9 cellular contexts compared by ENCODE assay signal in the genomic region with DNA sequence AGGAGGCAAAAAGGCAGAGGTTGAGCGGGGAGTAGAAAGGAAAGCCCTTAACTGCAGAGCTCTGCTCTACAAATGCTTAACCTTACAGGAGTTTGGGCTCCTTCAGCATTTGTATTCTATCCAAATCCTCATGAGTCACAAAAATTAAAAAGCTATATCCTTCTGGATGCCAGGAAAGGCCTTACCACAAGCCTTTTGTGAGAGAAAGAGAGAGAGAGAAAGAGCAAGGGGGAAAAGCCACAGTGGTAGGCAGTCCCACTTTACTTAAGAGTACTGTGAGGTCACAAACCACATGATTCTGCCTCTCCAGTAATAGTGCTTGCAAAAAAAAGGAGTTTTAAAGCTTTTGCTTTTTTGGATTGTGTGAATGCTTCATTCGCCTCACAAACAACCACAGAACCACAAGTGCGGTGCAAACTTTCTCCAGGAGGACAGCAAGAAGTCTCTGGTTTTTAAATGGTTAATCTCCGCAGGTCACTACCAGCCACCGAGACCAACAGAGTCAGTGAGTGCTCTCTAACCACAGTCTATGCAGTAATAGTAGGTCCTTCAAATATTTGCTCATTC. TPM values are rescaled to one million over a fixed set of nuclear protein-coding genes. Genes with fewer than 3 reads are reported as not detected.
A peak's percentile ranks its signal among the peaks of the same experiment; 100 is the strongest.
DNase-seq lines count a peak whose midpoint lies in the region; ATAC-seq and TF ChIP-seq lines count a peak whose summit lies in the region.
"Had no signal": no experiment of that assay in that cellular context is flagged by ENCODE, and none has a peak within 500 bp of the region (broad histone marks: within the 10 kb centered on the region; RNA-seq: fewer than 3 reads in every experiment).

A gene (plus strand): TSS at position 375 of the 567 bp plus-strand sequence. CDS start 397 bp downstream, outside the sequence.

- no peaks in the 10 kb centered on the region for H3K9me3 Mint-ChIP-seq in CD4-positive, alpha-beta T cell
- H3K9me3 Mint-ChIP-seq in chondrocyte (ENCODE audit: low read depth) (no peaks in the 10 kb centered on the region), natural killer cell (no peaks in the 10 kb centered on the region)

- DNase-seq in CD4-positive, alpha-beta T cell = no peak
- peak; percentile 34 for DNase-seq in NCI-H2029 (lab: John Stamatoyannopoulos, UW)
- no peak for DNase-seq in chondrocyte (ENCODE audit: low spot score)
- DNase-seq in natural killer cell = no peak
- DNase-seq in tibial artery = no peak
- no peak for DNase-seq in HAP-1 (ENCODE audit: low spot score in 2 of 2)
- DNase-seq: NCI-H524 had no signal

- peak; percentile 69 for ATAC-seq in CD4-positive, alpha-beta T cell (ENCODE audit: poor library complexity)
- ATAC-seq in natural killer cell (peak; percentile 30 to 65 (median 58)), HG03139 (IDR thresholded peaks at IDR 0.05; ENCODE audit: unreplicated experiment) (no peak), GM19397 (IDR thresholded peaks at IDR 0.05; ENCODE audit: unreplicated experiment) (no peak)

- H3K36me3 ChIP-seq in tibial artery (no peaks in the 10 kb centered on the region), HAP-1 (replicated peaks) (no peaks in the 10 kb centered on the region)

- H3K4me3 Mint-ChIP-seq in CD4-positive, alpha-beta T cell = peak within 1 kb of the TSS; percentile 75
- H3K4me3 Mint-ChIP-seq in chondrocyte (ENCODE audit: unreplicated experiment) (peak within 1 kb of the TSS; percentile 3), natural killer cell (peak within 1 kb of the TSS; percentile 77)

- H3K27me3 Mint-ChIP-seq in CD4-positive, alpha-beta T cell = no peaks in the 10 kb centered on the region
- H3K27me3 Mint-ChIP-seq in chondrocyte (ENCODE audit: low read depth) (no peaks in the 10 kb centered on the region), natural killer cell (ENCODE audit: low read depth in 2 of 2) (no peaks in the 10 kb centered on the region)

- TF ChIP-seq CTCF in CD4-positive, alpha-beta T cell (IDR thresholded peaks at IDR 0.05) = no peak
- no peak for TF ChIP-seq CTCF in chondrocyte (IDR thresholded peaks at IDR 0.05)
- TF ChIP-seq CTCF in natural killer cell (IDR thresholded peaks at IDR 0.05) = no peak
- TF ChIP-seq CTCF in tibial artery (IDR thresholded peaks at IDR 0.05) = no peak

- no peaks in the 10 kb centered on the region for H3K9me3 ChIP-seq in CD4-positive, alpha-beta T cell (ENCODE audit: control insufficient read depth, low read length)
- H3K9me3 ChIP-seq in tibial artery (no peaks in the 10 kb centered on the region), HAP-1 (no peaks in the 10 kb centered on the region)

- no peaks in the 10 kb centered on the region for H3K27me3 ChIP-seq in CD4-positive, alpha-beta T cell (ENCODE audit: control insufficient read depth, insufficient read depth, low read length)
- H3K27me3 ChIP-seq in tibial artery = no peaks in the 10 kb centered on the region
- no peaks in the 10 kb centered on the region for H3K27me3 ChIP-seq in HAP-1 (ENCODE audit: low read depth)

- H3K4me1 ChIP-seq in tibial artery (peaks cover 0 to 8% (median 2%) of the 10 kb centered on the region in 4 donors), HAP-1 (peaks cover 34% of the 10 kb centered on the region)

- intact Hi-C loops in CD4-positive, alpha-beta T cell (cut with DNase I, micrococcal nuclease) = no loop called here
- intact Hi-C loops in natural killer cell (cut with micrococcal nuclease) (loop anchor here (10.0 kb wide), 1 partner anchor 673 kb away; no protein-coding TSS in a partner anchor), tibial artery (cut with DNase I; ENCODE audit: low total_unique reads) (no loop called here)

- CTCF ChIA-PET in CD4-positive, alpha-beta T cell (lab: Charles Lee) = interaction anchor here (1.2 kb wide), 1 partner anchor 443 kb away, joined by 3 read pairs; no protein-coding TSS in a partner anchor

- no peaks in the 10 kb centered on the region for H3K36me3 Mint-ChIP-seq in CD4-positive, alpha-beta T cell (ENCODE audit: low read depth)
- H3K36me3 Mint-ChIP-seq in chondrocyte (ENCODE audit: low read depth) (no peaks in the 10 kb centered on the region), natural killer cell (no peaks in the 10 kb centered on the region)

- in situ Hi-C loops in HAP-1 (cut with MboI; ENCODE audit: low sequenced_read_pairs) = no loop called here

- peaks cover 69% of the 10 kb centered on the region for H3K4me1 Mint-ChIP-seq in CD4-positive, alpha-beta T cell (ENCODE audit: low read depth)
- H3K4me1 Mint-ChIP-seq in chondrocyte (ENCODE audit: low read depth) (peaks cover 30% of the 10 kb centered on the region), natural killer cell (peaks cover 29 to 37% of the 10 kb centered on the region in 2 donors)

- peak within 1 kb of the TSS; percentile 54 for H3K27ac Mint-ChIP-seq in CD4-positive, alpha-beta T cell
- H3K27ac Mint-ChIP-seq in chondrocyte (ENCODE audit: unreplicated experiment) (peak within 1 kb of the TSS; percentile 55), natural killer cell (peak within 1 kb of the TSS; percentile 34 to 72)

- POLR2A ChIA-PET in CD4-positive, alpha-beta T cell (lab: Charles Lee) = interaction anchor here (1.1 to 1.2 kb wide), 2 partner anchors 10 to 50 kb away, joined by 4 to 5 read pairs; a partner anchor contains a TSS

- no peak within 1 kb of the TSS for H3K4me3 ChIP-seq in tibial artery
- H3K4me3 ChIP-seq in HAP-1 = no peak within 1 kb of the TSS

- H3K27ac ChIP-seq in CD4-positive, alpha-beta T cell (ENCODE audit: low read depth, low read length) = no peak within 1 kb of the TSS
- no peak within 1 kb of the TSS for H3K27ac ChIP-seq in tibial artery

RNA-seq across cellular contexts. Expression of the gene that starts here (rescaled TPM):
- 10 to 100 TPM; 17.5 to 18.0 TPM for total RNA-seq in CD4-positive, alpha-beta T cell
- total RNA-seq in chondrocyte (12.2 to 20.4 TPM (median 14.0 TPM) in 3 replicates), natural killer cell (10 to 100 TPM in 1 of 3 donors, 1 to 10 TPM in 2; 5.0 to 19.2 (median 7.0) TPM)

Comparison
In these comparisons a context has a peak if more than half of its experiments do, and no peak if none do; other contexts are left out.
1. ATAC-seq: peak in CD4-positive, alpha-beta T cell (single experiment) and natural killer cell (3 of 3); none in HG03139 (single experiment) and GM19397 (single experiment).
2. H3K4me3 Mint-ChIP-seq: peak in every context shown above with its lines; median percentile 77 in natural killer cell; 75 in CD4-positive, alpha-beta T cell; 3 in chondrocyte.
3. Peak in every context shown above with its lines, with median percentiles within 50 percentile points of each other: H3K27ac Mint-ChIP-seq.